ENCODE assay signal across 7 cellular contexts in genomic region chr17:75763613-75764416, GRCh38. TPM values are rescaled to one million over a fixed set of nuclear protein-coding genes. Genes with fewer than 3 reads are reported as not detected.
DNase-seq lines count a peak whose midpoint lies in the region; FAIRE-seq and TF ChIP-seq lines count a peak whose summit lies in the region.

No MANE protein-coding gene starts in this region.

- H3K27me3 ChIP-seq in HUES48 (ENCODE audit: control insufficient read depth, insufficient read depth, low read length) (no peaks in the 10 kb centered on the region), keratinocyte (ENCODE audit: control insufficient read depth, extremely low read depth, insufficient read depth, low read length) (no peaks in the 10 kb centered on the region), stomach smooth muscle (ENCODE audit: control insufficient read depth in 1 of 2, insufficient read depth in 2 of 2, low read length in 2 of 2) (no peaks in the 10 kb centered on the region)

- H3K9me3 ChIP-seq in HUES48 (ENCODE audit: control insufficient read depth, insufficient read depth, low read length) (no peaks in the 10 kb centered on the region), keratinocyte (ENCODE audit: control insufficient read depth, low read depth, low read length) (no peaks in the 10 kb centered on the region), stomach smooth muscle (ENCODE audit: control insufficient read depth in 2 of 2, low read length in 2 of 2) (no peaks in the 10 kb centered on the region)

- H3K36me3 ChIP-seq in HUES48 (ENCODE audit: control insufficient read depth, insufficient read depth, low read length) (no peaks in the 10 kb centered on the region), keratinocyte (ENCODE audit: control insufficient read depth in 2 of 2, extremely low read depth in 1 of 2, insufficient read depth in 2 of 2, low read length in 2 of 2) (peaks cover 5 to 7% of the 10 kb centered on the region in 2 experiments), stomach smooth muscle (ENCODE audit: control insufficient read depth in 2 of 2, insufficient read depth in 2 of 2, low read length in 2 of 2) (peaks cover 0 to 5% of the 10 kb centered on the region in 2 donors)

- peak overlapping the region; percentile 86 for H3K4me3 Mint-ChIP-seq in activated T-helper 2 cell treated with anti-CD3 and anti-CD28 coated beads, Interferon-gamma antibody, Interleukin-2, Interleukin-4, amounts not matched to agents 10 μg/mL and 5 μg/mL and 100 μg/mL, durations not matched to agents 14 hours and 24 hours and 36 hours (ENCODE audit: low read depth)

- intact Hi-C loops in activated T-helper 2 cell treated with anti-CD3 and anti-CD28 coated beads, Interferon-gamma antibody, Interleukin-2, Interleukin-4, amounts not matched to agents 10 μg/mL and 5 μg/mL and 100 μg/mL, durations not matched to agents 14 hours and 24 hours and 36 hours (cut with micrococcal nuclease): loop anchor here (2.0 kb wide), 1 partner anchor 15 kb away; a partner anchor contains a TSS

- no peaks in the 10 kb centered on the region for H3K9me1 ChIP-seq in keratinocyte (ENCODE audit: control insufficient read depth, extremely low read depth, insufficient read depth, low read length)

- H3K9ac ChIP-seq in HUES48 (ENCODE audit: low read depth, low read length) (peak overlapping the region; percentile 48; the same call in 1 of the 2 replicates), keratinocyte (ENCODE audit: control insufficient read depth, extremely low read depth, insufficient read depth, low read length) (peak overlapping the region; percentile 64), stomach smooth muscle (ENCODE audit: low read length in 2 of 2) (peak overlapping the region; percentile 68 to 81)

- peaks cover 3% of the 10 kb centered on the region for H3K27me3 Mint-ChIP-seq in activated T-helper 2 cell treated with anti-CD3 and anti-CD28 coated beads, Interferon-gamma antibody, Interleukin-2, Interleukin-4, amounts not matched to agents 10 μg/mL and 5 μg/mL and 100 μg/mL, durations not matched to agents 14 hours and 24 hours and 36 hours (ENCODE audit: low read depth)

- peaks cover 16% of the 10 kb centered on the region for H3K36me3 Mint-ChIP-seq in activated T-helper 2 cell treated with anti-CD3 and anti-CD28 coated beads, Interferon-gamma antibody, Interleukin-2, Interleukin-4, amounts not matched to agents 10 μg/mL and 5 μg/mL and 100 μg/mL, durations not matched to agents 14 hours and 24 hours and 36 hours (ENCODE audit: low read depth)

- peaks cover 9% of the 10 kb centered on the region for H3K4me1 Mint-ChIP-seq in activated T-helper 2 cell treated with anti-CD3 and anti-CD28 coated beads, Interferon-gamma antibody, Interleukin-2, Interleukin-4, amounts not matched to agents 10 μg/mL and 5 μg/mL and 100 μg/mL, durations not matched to agents 14 hours and 24 hours and 36 hours (ENCODE audit: low read depth)

- H3K27ac Mint-ChIP-seq in activated T-helper 2 cell treated with anti-CD3 and anti-CD28 coated beads, Interferon-gamma antibody, Interleukin-2, Interleukin-4, amounts not matched to agents 10 μg/mL and 5 μg/mL and 100 μg/mL, durations not matched to agents 14 hours and 24 hours and 36 hours: peak overlapping the region; percentile 65

- H3K27ac ChIP-seq in HUES48 (ENCODE audit: low read depth, low read length) (no peak overlapping the region), keratinocyte (ENCODE audit: control insufficient read depth, insufficient read depth, low read length) (no peak overlapping the region), stomach smooth muscle (ENCODE audit: low read length) (no peak overlapping the region)

- no peak for TF ChIP-seq CTCF in keratinocyte (optimal IDR thresholded peaks at IDR 0.05 in 1 of 3, IDR thresholded peaks at IDR 0.05 in 1 of 3, conservative IDR thresholded peaks at IDR 0.05 in 1 of 3; ENCODE audit: extremely low read depth in 1 of 3, insufficient read depth in 2 of 3, low read length in 3 of 3)

- H4K20me1 ChIP-seq in keratinocyte (ENCODE audit: control insufficient read depth, extremely low read depth, insufficient read depth, low read length): peaks cover 8% of the 10 kb centered on the region

- H2AFZ ChIP-seq in keratinocyte (ENCODE audit: control insufficient read depth, low read length): no peak overlapping the region

- H3K4me3 ChIP-seq in HUES48 (ENCODE audit: low read depth, low read length): peak overlapping the region; percentile 82
- H3K4me3 ChIP-seq in keratinocyte (ENCODE audit: control insufficient read depth in 2 of 3, extremely low read depth in 1 of 3, insufficient read depth in 2 of 3, low read depth in 1 of 3, low read length in 3 of 3): peak overlapping the region; percentile 50 to 66 (median 51)
- peak overlapping the region; percentile 76 to 77 for H3K4me3 ChIP-seq in stomach smooth muscle (ENCODE audit: low read length in 2 of 2)

- H3K79me2 ChIP-seq in keratinocyte (ENCODE audit: control insufficient read depth, insufficient read depth, low read length): no peaks in the 10 kb centered on the region

- no peaks in the 10 kb centered on the region for H3K9me3 Mint-ChIP-seq in activated T-helper 2 cell treated with anti-CD3 and anti-CD28 coated beads, Interferon-gamma antibody, Interleukin-2, Interleukin-4, amounts not matched to agents 10 μg/mL and 5 μg/mL and 100 μg/mL, durations not matched to agents 14 hours and 24 hours and 36 hours

- DNase-seq in activated T-helper 2 cell treated with anti-CD3 and anti-CD28 coated beads, Interferon-gamma antibody, Interleukin-2, Interleukin-4, amounts not matched to agents 10 μg/mL and 5 μg/mL and 100 μg/mL, durations not matched to agents 14 hours and 24 hours and 36 hours (ENCODE audit: low spot score): no peak
- DNase-seq in keratinocyte (ENCODE audit: low read depth, low spot score) (no peak), dedifferentiated amniotic fluid mesenchymal stem cell (ENCODE audit: extremely low spot score) (no peak), NCI-H510A (lab: John Stamatoyannopoulos, UW) (no peak), activated gamma-delta T cell treated with Interleukin-2 at 50 U/mL for 16 hours (no peak)

- dilution Hi-C loops in keratinocyte (cut with MboI; ENCODE audit: extremely low pct_ligation_motif_present, low sequenced_read_pairs): no loop called here

- no peak for FAIRE-seq in keratinocyte (lab: Jason Lieb, UNC)

- peak overlapping the region; percentile 91 for H3K4me2 ChIP-seq in keratinocyte (ENCODE audit: control insufficient read depth, extremely low read depth, insufficient read depth, low read depth, low read length)

- H3K4me1 ChIP-seq in HUES48 (ENCODE audit: control insufficient read depth, insufficient read depth, low read length) (peaks cover 7% of the 10 kb centered on the region), keratinocyte (ENCODE audit: control insufficient read depth, extremely low read depth, insufficient read depth, low read length) (no peaks in the 10 kb centered on the region), stomach smooth muscle (ENCODE audit: control insufficient read depth, insufficient read depth, low read length) (peaks cover 21% of the 10 kb centered on the region)

RNA-seq across cellular contexts. Expression of gene GALK1, which starts 1.2 kb away (rescaled TPM):
- total RNA-seq in activated T-helper 2 cell treated with anti-CD3 and anti-CD28 coated beads, Interferon-gamma antibody, Interleukin-2, Interleukin-4, amounts not matched to agents 10 μg/mL and 5 μg/mL and 100 μg/mL, durations not matched to agents 14 hours and 24 hours and 36 hours: 55.4 and 63.7 TPM in 2 replicates
- polyA plus RNA-seq in keratinocyte: 1.1 to 5.2 TPM (median 1.3 TPM) in 3 replicates
- 1.7 TPM for polyA plus RNA-seq in keratinocyte (2011; ENCODE audit: low read depth)
- 0.78 and 2.1 TPM in 2 replicates for polyA plus RNA-seq in keratinocyte (2011; cell fraction: cytosol; rRNA removed)
- 1.9 and 2.7 TPM in 2 replicates for polyA plus RNA-seq in keratinocyte (2011; cell fraction: nucleus; rRNA removed)
- polyA plus RNA-seq in keratinocyte (2012; ENCODE audit: low replicate concordance): 3.2 and 6.6 TPM in 2 replicates
- 1.9 to 4.6 TPM (median 3.0 TPM) in 3 replicates for polyA minus RNA-seq in keratinocyte
- polyA minus RNA-seq in keratinocyte (2011; cell fraction: cytosol; rRNA and poly(A)+ RNA removed): 16.7 TPM
- polyA minus RNA-seq in keratinocyte (2011; cell fraction: nucleus; rRNA and poly(A)+ RNA removed): 3.6 and 4.4 TPM in 2 replicates

RNA-seq across cellular contexts. Expression of gene UNK, which starts 20.8 kb away (rescaled TPM):
- total RNA-seq in activated T-helper 2 cell treated with anti-CD3 and anti-CD28 coated beads, Interferon-gamma antibody, Interleukin-2, Interleukin-4, amounts not matched to agents 10 μg/mL and 5 μg/mL and 100 μg/mL, durations not matched to agents 14 hours and 24 hours and 36 hours: 26.8 and 30.1 TPM in 2 replicates
- 10.4 to 13.0 TPM (median 10.9 TPM) in 3 replicates for polyA plus RNA-seq in keratinocyte
- polyA plus RNA-seq in keratinocyte (2011; ENCODE audit: low read depth): 5.4 TPM
- polyA plus RNA-seq in keratinocyte (2011; cell fraction: cytosol; rRNA removed): 8.0 and 11.7 TPM in 2 replicates
- polyA plus RNA-seq in keratinocyte (2011; cell fraction: nucleus; rRNA removed): 13.5 and 17.6 TPM in 2 replicates
- polyA plus RNA-seq in keratinocyte (2012; ENCODE audit: low replicate concordance): 8.5 and 9.9 TPM in 2 replicates
- 7.9 to 13.9 TPM (median 8.5 TPM) in 3 replicates for polyA minus RNA-seq in keratinocyte
- 7.9 TPM for polyA minus RNA-seq in keratinocyte (2011; cell fraction: cytosol; rRNA and poly(A)+ RNA removed)
- polyA minus RNA-seq in keratinocyte (2011; cell fraction: nucleus; rRNA and poly(A)+ RNA removed): 8.9 and 16.8 TPM in 2 replicates

RNA-seq across cellular contexts. Expression of gene ITGB4, which starts 42.6 kb away (rescaled TPM):
- 1.3 and 2.0 TPM in 2 replicates for total RNA-seq in activated T-helper 2 cell treated with anti-CD3 and anti-CD28 coated beads, Interferon-gamma antibody, Interleukin-2, Interleukin-4, amounts not matched to agents 10 μg/mL and 5 μg/mL and 100 μg/mL, durations not matched to agents 14 hours and 24 hours and 36 hours
- 761 to 1,084 TPM (median 1,039 TPM) in 3 replicates for polyA plus RNA-seq in keratinocyte
- 357 TPM for polyA plus RNA-seq in keratinocyte (2011; ENCODE audit: low read depth)
- 399 and 802 TPM in 2 replicates for polyA plus RNA-seq in keratinocyte (2011; cell fraction: cytosol; rRNA removed)
- 3,183 and 4,055 TPM in 2 replicates for polyA plus RNA-seq in keratinocyte (2011; cell fraction: nucleus; rRNA removed)
- polyA plus RNA-seq in keratinocyte (2012; ENCODE audit: low replicate concordance): 790 and 2,344 TPM in 2 replicates
- 1,878 to 7,870 TPM (median 1,919 TPM) in 3 replicates for polyA minus RNA-seq in keratinocyte
- 2,383 TPM for polyA minus RNA-seq in keratinocyte (2011; cell fraction: cytosol; rRNA and poly(A)+ RNA removed)
- polyA minus RNA-seq in keratinocyte (2011; cell fraction: nucleus; rRNA and poly(A)+ RNA removed): 4,240 and 4,449 TPM in 2 replicates
